In the genomic region with DNA sequence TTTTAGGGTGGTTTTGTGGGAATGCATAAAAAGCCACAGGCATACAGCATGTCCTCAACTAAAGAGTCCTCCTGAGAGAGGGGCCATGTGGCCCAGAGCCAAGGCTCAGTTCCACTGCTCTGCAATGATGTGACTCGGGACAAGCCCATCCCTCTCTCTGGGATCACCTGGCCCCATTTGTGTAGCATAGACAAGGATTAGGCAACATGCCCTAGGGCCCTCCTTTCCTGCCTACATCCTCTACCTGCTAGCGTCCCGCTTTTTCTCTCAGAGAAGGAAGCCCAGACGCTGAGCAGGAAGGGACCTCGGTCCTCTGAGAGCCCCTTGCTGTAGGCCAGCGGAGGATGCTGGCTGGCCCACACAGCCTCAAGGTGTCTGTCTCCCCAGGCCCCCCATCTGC, we compare ENCODE assay signal across 20 cellular contexts. TPM values are rescaled to one million over a fixed set of nuclear protein-coding genes. Genes with fewer than 3 reads are reported as not detected.
DNase-seq lines count a peak whose midpoint lies in the region; ATAC-seq and TF ChIP-seq lines count a peak whose summit lies in the region.
"Had no signal": no experiment of that assay in that cellular context is flagged by ENCODE, and none has a peak within 500 bp of the region (broad histone marks: within the 10 kb centered on the region; RNA-seq: fewer than 3 reads in every experiment).

No MANE protein-coding gene starts in this region.

- no peak for DNase-seq in heart left ventricle
- DNase-seq in left cardiac atrium: no peak
- no peak for DNase-seq in coronary artery (ENCODE audit: low spot score)
- DNase-seq in transverse colon: no peak
- no peak for DNase-seq in NOMO-1 treated with DMSO at 0.1 percent for 48 hours (lab: John Stamatoyannopoulos, UW; ENCODE audit: unreplicated experiment)
- no peak for DNase-seq in central memory CD4-positive, alpha-beta T cell
- DNase-seq: 8988T; activated CD4-positive, CD25-positive, alpha-beta regulatory T cell treated with anti-CD3 and anti-CD28 coated beads, Interleukin-2, amount 50 U/mL, for 72 hours; effector memory CD8-positive, alpha-beta T cell; naive B cell; NCI-H1436 treated with DMSO at 0.1 percent for 48 hours; NCI-H2171; NCI-H526; SHP77 had no signal

- H3K9me3 ChIP-seq in heart left ventricle (no peaks in the 10 kb centered on the region), muscle layer of duodenum (ENCODE audit: control insufficient read depth in 1 of 2, low read length in 2 of 2) (no peaks in the 10 kb centered on the region), transverse colon (no peaks in the 10 kb centered on the region)
- H3K9me3 ChIP-seq: tibial nerve had no signal

- H3K4me3 ChIP-seq in heart left ventricle: no peak overlapping the region
- peak overlapping the region; percentile 13 for H3K4me3 ChIP-seq in coronary artery
- no peak overlapping the region for H3K4me3 ChIP-seq in muscle layer of duodenum (ENCODE audit: low read depth in 1 of 2, low read length in 2 of 2)
- H3K4me3 ChIP-seq in transverse colon: no peak overlapping the region
- H3K4me3 ChIP-seq: tibial nerve had no signal

- intact Hi-C loops in heart left ventricle (cut with DNase I) (no loop called here), left cardiac atrium (cut with DNase I) (no loop called here), transverse colon (cut with DNase I; ENCODE audit: low total_unique reads) (no loop called here)

- in situ Hi-C loops in transverse colon (cut with MboI; ENCODE audit: low pct_ligation_motif_present in 1 of 4, low pct_unique_long_range_greater_than_20kb in 1 of 4, low sequenced_read_pairs in 3 of 4): loop anchor here in 1 of 4 donors (25.0 kb wide), 1 partner anchor 94 kb away; no protein-coding TSS in a partner anchor

- H3K36me3 ChIP-seq in heart left ventricle: peaks cover 0 to 78% (median 45%) of the 10 kb centered on the region in 9 donors
- peaks cover 0 to 3% of the 10 kb centered on the region in 2 donors for H3K36me3 ChIP-seq in muscle layer of duodenum (ENCODE audit: control insufficient read depth in 1 of 2, insufficient read depth in 2 of 2, low read length in 2 of 2)
- H3K36me3 ChIP-seq in transverse colon: no peaks in the 10 kb centered on the region
- H3K36me3 ChIP-seq: tibial nerve had no signal

- TF ChIP-seq POLR2A in heart left ventricle (IDR thresholded peaks at IDR 0.05): no peak
- no peak for TF ChIP-seq POLR2A in transverse colon (IDR thresholded peaks at IDR 0.05)

- no peak for TF ChIP-seq CTCF in heart left ventricle (IDR thresholded peaks at IDR 0.05)
- TF ChIP-seq CTCF in coronary artery (IDR thresholded peaks at IDR 0.05): no peak
- no peak for TF ChIP-seq CTCF in transverse colon (IDR thresholded peaks at IDR 0.05)

- TF ChIP-seq EP300 in transverse colon (IDR thresholded peaks at IDR 0.05; ENCODE audit: low read depth): no peak

- no peaks in the 10 kb centered on the region for H3K27me3 ChIP-seq in heart left ventricle
- no peaks in the 10 kb centered on the region for H3K27me3 ChIP-seq in muscle layer of duodenum (ENCODE audit: low read depth, low read length)
- H3K27me3 ChIP-seq in transverse colon: no peaks in the 10 kb centered on the region
- H3K27me3 ChIP-seq: tibial nerve had no signal

- no peak for ATAC-seq in heart left ventricle
- no peak for ATAC-seq in left cardiac atrium
- no peak for ATAC-seq in HG03460 (IDR thresholded peaks at IDR 0.05; ENCODE audit: unreplicated experiment)
- ATAC-seq: activated naive CD4-positive, alpha-beta T cell treated with anti-CD3 and anti-CD28 coated beads, Interleukin-2, amount 50 U/mL, for 72 hours; effector memory CD8-positive, alpha-beta T cell; sciatic nerve; stimulated activated effector memory CD8-positive, alpha-beta T cell treated with anti-CD3 and anti-CD28 coated beads, Interleukin-12 subunit alpha, Interleukin-12 subunit beta, amount 100 ng/mL, for 72 hours had no signal

- WGBS in heart left ventricle, 4 donors: 52 to 74% (median 69%) methylated on average over 6 of the region's 6 CpGs
- 88 to 95% methylated on average over 3 to 6 of the region's 6 CpGs for WGBS in transverse colon (ENCODE audit: low coverage in 1 of 2), 2 donors

- H3K27ac ChIP-seq in heart left ventricle: peak overlapping the region; percentile 83 to 96 (median 91)
- peak overlapping the region; percentile 94 to 96 for H3K27ac ChIP-seq in coronary artery
- peak overlapping the region; percentile 20 for H3K27ac ChIP-seq in muscle layer of duodenum (ENCODE audit: low read length)
- peak overlapping the region; percentile 42 to 63 (median 54) for H3K27ac ChIP-seq in transverse colon

- peaks cover 14 to 96% (median 76%) of the 10 kb centered on the region in 12 donors for H3K4me1 ChIP-seq in heart left ventricle
- peaks cover 6 to 18% of the 10 kb centered on the region in 2 donors for H3K4me1 ChIP-seq in muscle layer of duodenum (ENCODE audit: control insufficient read depth in 1 of 2, insufficient read depth in 2 of 2, low read length in 2 of 2)
- peaks cover 18 to 33% (median 21%) of the 10 kb centered on the region in 4 donors for H3K4me1 ChIP-seq in transverse colon

RNA-seq across cellular contexts. Expression of a gene that starts 8.8 kb away (rescaled TPM):
- total RNA-seq in heart left ventricle (1,000 to 10,000 TPM in 1 of 9 donors, 100 to 1,000 TPM in 8; 271 to 1,146 (median 567) TPM), left cardiac atrium (100 to 1,000 TPM; 383 to 695 TPM), transverse colon (10 to 100 TPM; 14.2 to 52.0 (median 21.7) TPM)
- polyA plus RNA-seq in heart left ventricle: 100 to 1,000 TPM; 211 to 972 TPM

Comparison
In these comparisons a context has a peak if more than half of its experiments do, and no peak if none do; other contexts are left out.
1. H3K27ac ChIP-seq: peak in every context shown above with its lines; median percentile 95 in coronary artery; 91 in heart left ventricle; 54 in transverse colon; 20 in muscle layer of duodenum.
2. RNA of a gene that starts 8.8 kb away (total RNA-seq): 383 to 695 TPM in left cardiac atrium and 271 to 1,146 TPM in heart left ventricle; 14.2 to 52.0 TPM in transverse colon; every median in the first group is over 4 times any median in the second.